In the genomic region with DNA sequence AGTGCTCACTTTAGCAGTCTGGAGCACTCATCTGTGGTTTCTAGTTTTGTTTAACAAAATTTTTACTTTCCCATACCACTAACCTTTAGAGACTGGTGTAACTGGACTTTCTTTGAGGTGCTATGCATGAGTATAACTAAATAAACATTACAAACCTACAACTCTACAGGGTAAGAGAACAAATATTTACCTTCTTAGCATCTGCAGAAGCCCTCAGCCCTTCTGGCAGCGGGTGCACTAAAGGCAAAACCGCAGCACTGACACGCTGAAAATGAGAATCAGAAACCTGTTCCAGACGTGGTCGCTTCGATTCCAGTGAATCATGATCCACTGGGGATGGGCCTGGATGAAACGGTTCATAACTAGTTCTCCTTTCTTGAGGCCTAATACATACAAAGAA, we compare ENCODE assay signal across 13 cellular contexts. TPM values are rescaled to one million over a fixed set of nuclear protein-coding genes. Genes with fewer than 3 reads are reported as not detected.
DNase-seq lines count a peak whose midpoint lies in the region; ATAC-seq, FAIRE-seq and TF ChIP-seq lines count a peak whose summit lies in the region.
"Had no signal": no experiment of that assay in that cellular context is flagged by ENCODE, and none has a peak within 500 bp of the region (broad histone marks: within the 10 kb centered on the region; RNA-seq: fewer than 3 reads in every experiment).

No MANE protein-coding gene starts in this region.

- H3K36me3 ChIP-seq in bronchial epithelial cell (ENCODE audit: control insufficient read depth, insufficient read depth, low read length): peaks cover 1% of the 10 kb centered on the region
- H3K36me3 ChIP-seq in pancreas: no peaks in the 10 kb centered on the region
- H3K36me3 ChIP-seq in GM23248 (ENCODE audit: low read depth): peaks cover 9% of the 10 kb centered on the region

- no peak for TF ChIP-seq CTCF in bronchial epithelial cell (IDR thresholded peaks at IDR 0.05; ENCODE audit: insufficient read depth, low read length, severe bottlenecking)
- TF ChIP-seq CTCF in pancreas (IDR thresholded peaks at IDR 0.05): no peak

- peaks cover 97% of the 10 kb centered on the region for H3K79me2 ChIP-seq in GM23248 (ENCODE audit: insufficient read depth)

- peak; percentile 5 for DNase-seq in Daoy (ENCODE audit: low read depth)
- DNase-seq in NCI-H2196 (lab: John Stamatoyannopoulos, UW; ENCODE audit: unreplicated experiment): peak; percentile 26
- DNase-seq in bronchial epithelial cell (ENCODE audit: low read depth): peak; percentile 79
- peak in 4 of 6 donors; percentile 9 to 40 (median 24) for DNase-seq in pancreas
- DNase-seq in GM23248: no peak
- no peak for DNase-seq in AG08396 (ENCODE audit: low spot score)
- DNase-seq in iPS-NIHi7 (ENCODE audit: extremely low spot score): no peak
- DNase-seq: activated CD4-positive, alpha-beta T cell treated with anti-CD3 and anti-CD28 coated beads, Interleukin-2, amount 50 U/mL, for 4 hours; left ventricle myocardium inferior; NCI-H1694; substantia nigra had no signal

- no peak overlapping the region for H3K9ac ChIP-seq in GM23248
- H3K9ac ChIP-seq: neural progenitor cell had no signal

- no peaks in the 10 kb centered on the region for H4K20me1 ChIP-seq in GM23248 (ENCODE audit: insufficient read depth)

- H3K4me1 ChIP-seq in pancreas: peaks cover 4 to 17% (median 5%) of the 10 kb centered on the region in 3 donors
- H3K4me1 ChIP-seq in GM23248 (ENCODE audit: insufficient read depth): no peaks in the 10 kb centered on the region
- H3K4me1 ChIP-seq: left ventricle myocardium inferior, neural progenitor cell had no signal

- H3K4me3 ChIP-seq in bronchial epithelial cell (ENCODE audit: low read depth, low read length) (no peak overlapping the region), pancreas (no peak overlapping the region), GM23248 (no peak overlapping the region)
- H3K4me3 ChIP-seq: left ventricle myocardium inferior, neural progenitor cell had no signal

- 33 to 46% methylated on average over 7 of the region's 7 CpGs for WGBS in pancreas, 2 donors
- 86% methylated on average over 7 of the region's 7 CpGs for WGBS in GM23248 (ENCODE audit: low coverage in 1 of 2, low lambda C conversion rate in 2 of 2, missing lambda C conversion rate in 2 of 2), 2 experiments

- intact Hi-C loops in pancreas (cut with DNase I): no loop called here

- peak; percentile 70 to 97 (median 92) for ATAC-seq in pancreas

- H3K9me3 ChIP-seq in pancreas (no peaks in the 10 kb centered on the region), GM23248 (ENCODE audit: low read depth) (no peaks in the 10 kb centered on the region)
- H3K9me3 ChIP-seq: left ventricle myocardium inferior had no signal

- H3K27ac ChIP-seq in pancreas (peak overlapping the region in 1 of 4 donors; percentile 10), GM23248 (no peak overlapping the region)
- H3K27ac ChIP-seq: left ventricle myocardium inferior, neural progenitor cell had no signal

- in situ Hi-C loops in GM23248 (cut with MboI): no loop called here

- no peak for FAIRE-seq in bronchial epithelial cell (lab: Jason Lieb, UNC)
- no peak for FAIRE-seq in pancreas (lab: Jason Lieb, UNC)
- FAIRE-seq: endothelial cell of umbilical vein had no signal

- H3K9me2 ChIP-seq in GM23248 (ENCODE audit: insufficient read depth): no peaks in the 10 kb centered on the region

- no peak overlapping the region for H2AFZ ChIP-seq in GM23248
- H2AFZ ChIP-seq: neural progenitor cell had no signal

- no peaks in the 10 kb centered on the region for H3F3A ChIP-seq in GM23248 (ENCODE audit: insufficient read depth)

- H3K27me3 ChIP-seq in bronchial epithelial cell (ENCODE audit: control insufficient read depth, insufficient read depth, low read length) (no peaks in the 10 kb centered on the region), pancreas (no peaks in the 10 kb centered on the region), GM23248 (replicated peaks; ENCODE audit: insufficient read depth) (no peaks in the 10 kb centered on the region)
- H3K27me3 ChIP-seq: neural progenitor cell had no signal

- H3K4me2 ChIP-seq in GM23248 (ENCODE audit: unreplicated experiment): no peak overlapping the region
- H3K4me2 ChIP-seq: neural progenitor cell had no signal

RNA-seq across cellular contexts. Expression of a gene that starts 43.7 kb away (rescaled TPM):
- total RNA-seq in Daoy (2014; rRNA removed; shearing (Covaris generic)): 31.9 and 47.1 TPM in 2 replicates
- 75.3 and 92.9 TPM in 2 replicates for total RNA-seq in bronchial epithelial cell
- 10 to 100 TPM; 39.8 to 79.2 (median 49.5) TPM for total RNA-seq in pancreas
- 100 to 1,000 TPM in 1 of 2 donors, 10 to 100 TPM in 1; 36.7 to 123 TPM for polyA plus RNA-seq in pancreas
- 50.6 and 78.9 TPM in 2 replicates for total RNA-seq in GM23248 (2014; rRNA removed; shearing (Covaris generic))
- polyA plus RNA-seq in GM23248 (2016; fragmentation: Nextera tagmentation; extraction: Ambion mirVana): 84.9 and 95.7 TPM in 2 replicates

RNA-seq across cellular contexts. Expression of a gene that starts 45.4 kb away (rescaled TPM):
- total RNA-seq in Daoy (2014; rRNA removed; shearing (Covaris generic)): 15.6 and 19.9 TPM in 2 replicates
- total RNA-seq in bronchial epithelial cell (30.6 and 31.1 TPM in 2 replicates), pancreas (10 to 100 TPM; 11.3 to 21.3 (median 13.8) TPM)
- polyA plus RNA-seq in pancreas (10 to 100 TPM; 23.1 to 27.1 TPM), GM23248 (2016; fragmentation: Nextera tagmentation; extraction: Ambion mirVana) (13.3 and 15.4 TPM in 2 replicates)
- total RNA-seq in GM23248 (2014; rRNA removed; shearing (Covaris generic)): 10.9 and 12.6 TPM in 2 replicates

Comparison
In these comparisons a context has a peak if more than half of its experiments do, and no peak if none do; other contexts are left out.
1. DNase-seq: peak in Daoy (single experiment), NCI-H2196 (single experiment), bronchial epithelial cell (single experiment) and pancreas (4 of 6); none in GM23248 (single experiment), AG08396 (single experiment) and iPS-NIHi7 (single experiment).